11 cellular contexts compared by ENCODE assay signal in the genomic region with DNA sequence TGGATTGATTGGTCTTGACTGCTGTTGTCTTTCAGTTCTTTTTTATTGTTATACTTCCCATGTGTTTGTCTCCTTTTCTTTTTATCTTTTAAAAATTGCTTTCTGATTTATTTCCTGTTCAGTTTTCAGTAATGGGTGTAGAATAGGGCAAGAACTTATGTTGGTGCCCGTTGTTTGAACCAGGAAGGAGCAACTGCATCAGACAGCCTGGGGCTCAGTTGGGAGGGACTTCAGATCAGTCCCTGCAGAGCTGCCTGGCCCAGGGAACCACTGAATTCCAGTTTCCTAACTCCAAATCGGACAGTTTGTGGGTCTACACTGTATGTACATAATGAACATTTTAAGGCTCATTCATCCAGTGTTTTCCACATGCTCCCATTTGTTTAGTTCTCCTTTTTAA.
DNase-seq lines count a peak whose midpoint lies in the region; ATAC-seq and TF ChIP-seq lines count a peak whose summit lies in the region.
"Had no signal": no experiment of that assay in that cellular context is flagged by ENCODE, and none has a peak within 500 bp of the region (broad histone marks: within the 10 kb centered on the region; RNA-seq: fewer than 3 reads in every experiment).

No MANE protein-coding gene starts in this region.

- no peak for ATAC-seq in HG03175 (IDR thresholded peaks at IDR 0.05; ENCODE audit: unreplicated experiment)
- ATAC-seq in HG03439 (IDR thresholded peaks at IDR 0.05; ENCODE audit: unreplicated experiment) = no peak
- ATAC-seq: K562 had no signal

- H3K4me3 ChIP-seq in adipocyte (ENCODE audit: low read length) (no peak overlapping the region), esophagus muscularis mucosa (no peak overlapping the region)
- H3K4me3 ChIP-seq: K562, skin epidermis had no signal

- H3K4me1 ChIP-seq in adipocyte (ENCODE audit: control insufficient read depth, insufficient read depth, low read length) (no peaks in the 10 kb centered on the region), esophagus muscularis mucosa (peaks cover 18 to 47% (median 41%) of the 10 kb centered on the region in 4 donors)

- intact Hi-C loops in esophagus muscularis mucosa (cut with DNase I) = no loop called here

- no peak overlapping the region for H3K9ac ChIP-seq in adipocyte (ENCODE audit: low read length)

- no peaks in the 10 kb centered on the region for H3K36me3 ChIP-seq in adipocyte (ENCODE audit: control insufficient read depth, insufficient read depth, low read length, severe bottlenecking)
- no peaks in the 10 kb centered on the region for H3K36me3 ChIP-seq in esophagus muscularis mucosa

- TF ChIP-seq CTCF in esophagus muscularis mucosa (IDR thresholded peaks at IDR 0.05) = no peak

- H3K27ac ChIP-seq in esophagus muscularis mucosa (replicated peaks in 1 of 4) = no peak overlapping the region

- H3K9me3 ChIP-seq in adipocyte (ENCODE audit: control insufficient read depth, low read length) (no peaks in the 10 kb centered on the region), esophagus muscularis mucosa (no peaks in the 10 kb centered on the region)

- TF ChIP-seq POLR2A in esophagus muscularis mucosa (IDR thresholded peaks at IDR 0.05; ENCODE audit: low read depth) = no peak

- DNase-seq in COLO829 (ENCODE audit: low spot score) (peak; percentile 41), M059J (ENCODE audit: low read depth) (peak; percentile 52), adipocyte (ENCODE audit: low read depth) (peak; percentile 60), lung microvascular endothelial cell (ENCODE audit: low read depth in 2 of 2) (peak; percentile 30 to 44), esophagus muscularis mucosa (ENCODE audit: extremely low spot score) (no peak), MV-4-11 (lab: John Stamatoyannopoulos, UW) (no peak)
- DNase-seq: DND-41 had no signal

- TF ChIP-seq EP300 in esophagus muscularis mucosa (IDR thresholded peaks at IDR 0.05) = no peak

- WGBS in esophagus muscularis mucosa = 65% methylated on average over 2 of the region's 2 CpGs

- H3K27me3 ChIP-seq in adipocyte (replicated peaks; ENCODE audit: control insufficient read depth, insufficient read depth, low read length) (no peaks in the 10 kb centered on the region), esophagus muscularis mucosa (no peaks in the 10 kb centered on the region)

Comparison
In these comparisons a context has a peak if more than half of its experiments do, and no peak if none do; other contexts are left out.
1. DNase-seq: peak in COLO829 (single experiment), M059J (single experiment), adipocyte (single experiment) and lung microvascular endothelial cell (2 of 2); none in esophagus muscularis mucosa (single experiment) and MV-4-11 (single experiment).